30 cellular contexts compared by ENCODE assay signal in genomic region chr1:224259986-224260385, GRCh38.
DNase-seq lines count a peak whose midpoint lies in the region; ATAC-seq, FAIRE-seq and TF ChIP-seq lines count a peak whose summit lies in the region.
"Had no signal": no experiment of that assay in that cellular context is flagged by ENCODE, and none has a peak within 500 bp of the region (broad histone marks: within the 10 kb centered on the region; RNA-seq: fewer than 3 reads in every experiment).

No MANE protein-coding gene starts in this region.

- dilution Hi-C loops in IMR-90 (cut with HindIII; ENCODE audit: low sequenced_read_pairs, unreplicated experiment) = no loop called here

- H2AK9ac ChIP-seq in IMR-90 (replicated peaks; ENCODE audit: low read depth, low read length, poor library complexity) = no peak overlapping the region

- H3K4me3 Mint-ChIP-seq in nephron progenitor cell = no peak overlapping the region
- no peak overlapping the region for H3K4me3 Mint-ChIP-seq in MCF 10A (ENCODE audit: unreplicated experiment)
- H3K4me3 Mint-ChIP-seq: activated naive CD4-positive, alpha-beta T cell treated with anti-CD3 and anti-CD28 coated beads for 36 hours; activated T-cell treated with anti-CD3 and anti-CD28 coated beads, Interleukin-2, amount 50 U/mL, for 72 hours; CD4-positive, alpha-beta T cell; dendritic cell treated with granulocyte-macrophage colony-stimulating factor and Interleukin-4, amounts not matched to agents 40 ng/mL and 50 ng/mL, for 4 days; mesothelial cell of epicardium; naive B cell had no signal

- H3K23ac ChIP-seq in IMR-90 (ENCODE audit: low read depth, low read length) = no peak overlapping the region

- no peak overlapping the region for H3K18ac ChIP-seq in IMR-90 (ENCODE audit: low read depth, low read length)

- no peak overlapping the region for H2BK15ac ChIP-seq in IMR-90 (ENCODE audit: low read depth, low read length)

- CTCF ChIA-PET in IMR-90 (lab: Yijun Ruan, JAX) (no interaction called here), MCF 10A (lab: Yijun Ruan, JAX) (interaction anchor here (0.7 to 1.6 kb wide), 5 partner anchors 9 to 723 kb away, joined by 3 read pairs; no protein-coding TSS in a partner anchor)

- no peak overlapping the region for H4K8ac ChIP-seq in IMR-90 (ENCODE audit: low read depth in 2 of 2, low read length in 2 of 2)

- H2BK5ac ChIP-seq in IMR-90 (ENCODE audit: low read depth, low read length, poor library complexity, severe bottlenecking) = no peak overlapping the region

- no peak for FAIRE-seq in bronchial epithelial cell (lab: Jason Lieb, UNC)
- FAIRE-seq: GM12891, islet of Langerhans, K562 had no signal

- no peaks in the 10 kb centered on the region for H3K9me2 ChIP-seq in GM23248 (ENCODE audit: insufficient read depth)

- H3K27ac Mint-ChIP-seq in nephron progenitor cell = peak overlapping the region; percentile 89
- no peak overlapping the region for H3K27ac Mint-ChIP-seq in MCF 10A (ENCODE audit: low read depth, unreplicated experiment)
- H3K27ac Mint-ChIP-seq: activated naive CD4-positive, alpha-beta T cell treated with anti-CD3 and anti-CD28 coated beads for 36 hours; activated T-cell treated with anti-CD3 and anti-CD28 coated beads, Interleukin-2, amount 50 U/mL, for 72 hours; CD4-positive, alpha-beta T cell; dendritic cell treated with granulocyte-macrophage colony-stimulating factor and Interleukin-4, amounts not matched to agents 40 ng/mL and 50 ng/mL, for 4 days; mesothelial cell of epicardium; naive B cell had no signal

- TF ChIP-seq CTCF in IMR-90 (conservative IDR thresholded peaks at IDR 0.05; ENCODE audit: low read depth, low read length) (no peak), bronchial epithelial cell (IDR thresholded peaks at IDR 0.05; ENCODE audit: insufficient read depth, low read length, severe bottlenecking) (no peak), nephron progenitor cell (IDR thresholded peaks at IDR 0.05) (no peak), MCF 10A (IDR thresholded peaks at IDR 0.05; ENCODE audit: unreplicated experiment) (no peak)

- no peak overlapping the region for H4K5ac ChIP-seq in IMR-90 (ENCODE audit: low read depth, low read length)

- no peaks in the 10 kb centered on the region for H3K4me1 ChIP-seq in GM23248 (ENCODE audit: insufficient read depth)
- peaks cover 2% of the 10 kb centered on the region; the same call in 1 of the 2 replicates for H3K4me1 ChIP-seq in IMR-90 (ENCODE audit: control insufficient read depth, insufficient read depth, low read length)
- H3K4me1 ChIP-seq: psoas muscle, testis had no signal

- H3K56ac ChIP-seq in IMR-90 (ENCODE audit: extremely low read depth, insufficient read depth, low read length) = no peak overlapping the region

- H3K4me2 ChIP-seq in GM23248 (ENCODE audit: unreplicated experiment) (no peak overlapping the region), IMR-90 (ENCODE audit: low read depth, low read length) (no peak overlapping the region)

- H3K79me1 ChIP-seq in IMR-90 (ENCODE audit: low read depth in 1 of 2, low read length in 2 of 2) = peaks cover 0 to 5% of the 10 kb centered on the region in 2 experiments; a peak in 1 of 4 replicates

- H2AK5ac ChIP-seq in IMR-90 (ENCODE audit: low read depth, low read length) = no peak overlapping the region

- H3K9me1 ChIP-seq in IMR-90 (ENCODE audit: insufficient read depth, low read length) = 0 out of 2 replicates have a peak, but pooled peaks cover 2% of the 10 kb centered on the region

- H3F3A ChIP-seq in GM23248 (ENCODE audit: insufficient read depth) = no peaks in the 10 kb centered on the region

- H3K9ac ChIP-seq in GM23248 (no peak overlapping the region), IMR-90 (ENCODE audit: low read depth, low read length) (no peak overlapping the region)

- H2BK20ac ChIP-seq in IMR-90 (ENCODE audit: low read depth, low read length) = no peak overlapping the region

- POLR2A ChIA-PET in IMR-90 (lab: Charles Lee; ENCODE audit: unreplicated experiment) (no interaction called here), MCF 10A (lab: Yijun Ruan, JAX) (interaction anchor here (1.1 to 2.4 kb wide), 2 partner anchors 12 to 36 kb away, joined by 3 to 7 read pairs; no protein-coding TSS in a partner anchor)

- TF ChIP-seq POLR2A in IMR-90 (IDR thresholded peaks at IDR 0.05; ENCODE audit: low read depth, low read length) = no peak

- H3K9me3 Mint-ChIP-seq in nephron progenitor cell = no peaks in the 10 kb centered on the region
- H3K9me3 Mint-ChIP-seq in MCF 10A (ENCODE audit: unreplicated experiment) = no peaks in the 10 kb centered on the region
- H3K9me3 Mint-ChIP-seq: activated naive CD4-positive, alpha-beta T cell treated with anti-CD3 and anti-CD28 coated beads for 36 hours; activated T-cell treated with anti-CD3 and anti-CD28 coated beads, Interleukin-2, amount 50 U/mL, for 72 hours; CD4-positive, alpha-beta T cell; dendritic cell treated with granulocyte-macrophage colony-stimulating factor and Interleukin-4, amounts not matched to agents 40 ng/mL and 50 ng/mL, for 4 days; mesothelial cell of epicardium; naive B cell had no signal

- no peak overlapping the region for H4K91ac ChIP-seq in IMR-90 (ENCODE audit: insufficient read depth, low read depth, low read length)

- no peak overlapping the region for H3K4me3 ChIP-seq in GM23248
- no peak overlapping the region for H3K4me3 ChIP-seq in IMR-90 (ENCODE audit: insufficient read depth, low read depth, low read length)
- H3K4me3 ChIP-seq in bronchial epithelial cell (ENCODE audit: low read depth, low read length) = no peak overlapping the region
- H3K4me3 ChIP-seq: K562, psoas muscle, testis had no signal

- H4K20me1 ChIP-seq in GM23248 (ENCODE audit: insufficient read depth) (no peaks in the 10 kb centered on the region), IMR-90 (ENCODE audit: insufficient read depth, low read length) (no peaks in the 10 kb centered on the region)

- no peaks in the 10 kb centered on the region for H3K79me2 ChIP-seq in GM23248 (ENCODE audit: insufficient read depth)

- H2AFZ ChIP-seq in GM23248 (no peak overlapping the region), IMR-90 (replicated peaks; ENCODE audit: low read length, poor library complexity) (no peak overlapping the region)

- H3K27me3 ChIP-seq in GM23248 (replicated peaks; ENCODE audit: insufficient read depth) (no peaks in the 10 kb centered on the region), IMR-90 (ENCODE audit: control insufficient read depth, insufficient read depth, low read length) (no peaks in the 10 kb centered on the region), bronchial epithelial cell (ENCODE audit: control insufficient read depth, insufficient read depth, low read length) (no peaks in the 10 kb centered on the region)
- H3K27me3 ChIP-seq: testis had no signal

- intact Hi-C loops in IMR-90 (cut with micrococcal nuclease) = no loop called here
- intact Hi-C loops in MCF 10A (cut with micrococcal nuclease) = no loop called here

- in situ Hi-C loops in GM23248 (cut with MboI) = no loop called here
- in situ Hi-C loops in IMR-90 (cut with MboI; ENCODE audit: low sequenced_read_pairs) = no loop called here

- TF ChIP-seq RAD21 in IMR-90 (IDR thresholded peaks at IDR 0.05; ENCODE audit: low read length) = no peak

- H2BK120ac ChIP-seq in IMR-90 (ENCODE audit: low read depth, low read length) = no peak overlapping the region

- H3K9me3 ChIP-seq in GM23248 (ENCODE audit: low read depth) = no peaks in the 10 kb centered on the region
- no peaks in the 10 kb centered on the region for H3K9me3 ChIP-seq in IMR-90 (ENCODE audit: control insufficient read depth, insufficient read depth, low read length)
- H3K9me3 ChIP-seq: psoas muscle, testis had no signal

- H3K27ac ChIP-seq in GM23248 (no peak overlapping the region), IMR-90 (ENCODE audit: insufficient read depth, low read length) (no peak overlapping the region)
- H3K27ac ChIP-seq: psoas muscle, testis, WERI-Rb-1 had no signal

- no peak overlapping the region for H3K14ac ChIP-seq in IMR-90 (replicated peaks; ENCODE audit: low read depth, low read length)

- DNase-seq in GM23248 (peak; percentile 31), IMR-90 (no peak), bronchial epithelial cell (ENCODE audit: low read depth) (peak; percentile 11), nephron progenitor cell (no peak), iPS-NIHi7 (ENCODE audit: extremely low spot score) (no peak), MCF 10A (ENCODE audit: unreplicated experiment) (no peak)
- no peak for DNase-seq in activated CD4-positive, alpha-beta T cell treated with anti-CD3 and anti-CD28 coated beads for 1 hour
- no peak for DNase-seq in activated CD4-positive, CD25-positive, alpha-beta regulatory T cell treated with anti-CD3 and anti-CD28 coated beads, Interleukin-2, amount 50 U/mL, for 72 hours
- DNase-seq: activated CD4-positive, alpha-beta T cell treated with anti-CD3 and anti-CD28 coated beads, Interleukin-2, amount 50 U/mL, for 1 hour; activated naive CD4-positive, alpha-beta T cell treated with anti-CD3 and anti-CD28 coated beads for 36 hours; activated T-cell treated with anti-CD3 and anti-CD28 coated beads, Interleukin-2, amount 50 U/mL, for 72 hours; amniotic stem cell; CD4-positive, alpha-beta T cell; central memory CD4-positive, alpha-beta T cell; left ventricle myocardium superior; MM.1S; naive B cell; NCI-H1417; NCI-H2081; NCI-H345; NCI-H748 treated with DMSO at 0.1 percent for 48 hours; psoas muscle; stimulated activated naive CD8-positive, alpha-beta T cell treated with anti-CD3 and anti-CD28 coated beads, Interleukin-15, Interleukin-2, amounts not matched to agents 100 U/mL and 50 U/mL, for 24 hours; testis; WERI-Rb-1 had no signal

- H3K27me3 Mint-ChIP-seq in nephron progenitor cell (ENCODE audit: low read depth, poor library complexity) (no peaks in the 10 kb centered on the region), MCF 10A (ENCODE audit: insufficient read depth, unreplicated experiment) (no peaks in the 10 kb centered on the region)
- H3K27me3 Mint-ChIP-seq: CD4-positive, alpha-beta T cell; dendritic cell treated with granulocyte-macrophage colony-stimulating factor and Interleukin-4, amounts not matched to agents 40 ng/mL and 50 ng/mL, for 4 days; naive B cell had no signal

- H3K4me1 Mint-ChIP-seq in nephron progenitor cell (peaks cover 30% of the 10 kb centered on the region), MCF 10A (ENCODE audit: insufficient read depth, unreplicated experiment) (no peaks in the 10 kb centered on the region)

- H3K4ac ChIP-seq in IMR-90 (ENCODE audit: low read depth, low read length) = no peak overlapping the region

- H3K36me3 Mint-ChIP-seq in nephron progenitor cell (ENCODE audit: low read depth) (peaks cover 79% of the 10 kb centered on the region), MCF 10A (ENCODE audit: insufficient read depth, unreplicated experiment) (peaks cover 25% of the 10 kb centered on the region)

- peak; percentile 42 for ATAC-seq in IMR-90 (ENCODE audit: low read depth)
- ATAC-seq: activated T-cell treated with anti-CD3 and anti-CD28 coated beads, Interleukin-2, amount 50 U/mL, for 72 hours; K562; left ventricle myocardium superior; psoas muscle; stimulated activated naive CD8-positive, alpha-beta T cell treated with anti-CD3 and anti-CD28 coated beads, Interleukin-15, Interleukin-2, amounts not matched to agents 100 U/mL and 50 U/mL, for 24 hours had no signal

- H3K36me3 ChIP-seq in GM23248 (ENCODE audit: low read depth) (peaks cover 8% of the 10 kb centered on the region; the same call in 1 of the 2 replicates), IMR-90 (ENCODE audit: control insufficient read depth, insufficient read depth, low read length) (peaks cover 4% of the 10 kb centered on the region; the same call in 1 of the 2 replicates), bronchial epithelial cell (ENCODE audit: control insufficient read depth, insufficient read depth, low read length) (peaks cover 1% of the 10 kb centered on the region)
- H3K36me3 ChIP-seq: WERI-Rb-1 had no signal

- 91 to 95% methylated on average over 5 of the region's 5 CpGs for WGBS in GM23248 (ENCODE audit: low coverage in 1 of 2, low lambda C conversion rate in 2 of 2, missing lambda C conversion rate in 2 of 2), 2 experiments
- no CpG with 5 or more reads among the region's 5 CpGs for WGBS in IMR-90 (ENCODE audit: extremely low coverage in 2 of 2, insufficient read length in 1 of 2), 2 experiments

- BruUV-seq in IMR-90 (replicated peaks; lab: Mats Ljungman, UMichigan) (no TSS peak), MCF 10A (replicated peaks; lab: Mats Ljungman, UMichigan) (no TSS peak)

Comparison
In these comparisons a context has a peak if more than half of its experiments do, and no peak if none do; other contexts are left out.
1. DNase-seq: peak in GM23248 (single experiment) and bronchial epithelial cell (single experiment); none in IMR-90 (single experiment), nephron progenitor cell (single experiment), activated CD4-positive, alpha-beta T cell treated with anti-CD3 and anti-CD28 coated beads for 1 hour (single experiment), iPS-NIHi7 (single experiment), MCF 10A (single experiment) and activated CD4-positive, CD25-positive, alpha-beta regulatory T cell treated with anti-CD3 and anti-CD28 coated beads, Interleukin-2, amount 50 U/mL, for 72 hours (single experiment).